In the genomic region with DNA sequence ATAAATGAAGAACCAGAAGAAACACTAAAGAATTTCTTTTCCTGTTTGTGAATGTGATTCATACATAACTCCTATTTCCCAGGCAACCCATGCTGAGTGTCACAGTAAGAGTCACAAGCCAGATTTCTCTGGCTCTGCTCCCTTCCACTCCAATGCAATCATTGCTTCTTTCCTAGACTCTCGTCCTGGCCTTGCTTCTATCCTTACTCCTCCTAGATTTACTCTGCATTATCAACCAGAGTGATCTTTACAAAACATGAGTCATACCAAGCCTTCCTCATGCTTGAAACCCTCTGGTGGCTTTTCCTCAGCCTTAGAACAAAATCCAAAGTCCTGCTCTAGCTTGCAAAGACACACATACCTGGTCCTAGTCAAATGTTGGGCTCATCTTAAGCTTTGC, we compare ENCODE assay signal across 8 cellular contexts. TPM values are rescaled to one million over a fixed set of nuclear protein-coding genes. Genes with fewer than 3 reads are reported as not detected.
A peak's percentile ranks its signal among the peaks of the same experiment; 100 is the strongest.
DNase-seq lines count a peak whose midpoint lies in the region; ATAC-seq, FAIRE-seq and TF ChIP-seq lines count a peak whose summit lies in the region.
"Had no signal": no experiment of that assay in that cellular context is flagged by ENCODE, and none has a peak within 500 bp of the region (broad histone marks: within the 10 kb centered on the region; RNA-seq: fewer than 3 reads in every experiment).

No MANE protein-coding gene starts in this region.

- H3K27ac ChIP-seq in rectal smooth muscle tissue (ENCODE audit: low read depth, low read length): peak overlapping the region; percentile 65

- no peaks in the 10 kb centered on the region for H3K36me3 ChIP-seq in rectal smooth muscle tissue (ENCODE audit: control insufficient read depth, insufficient read depth, low read length)

- peak; percentile 24 for FAIRE-seq in RCC 7860 (lab: Jason Lieb, UNC)

- DNase-seq in GM04504 (ENCODE audit: low read depth) (peak; percentile 78), RCC 7860 (ENCODE audit: low spot score) (peak; percentile 75), erythroblast (lab: John Stamatoyannopoulos, UW) (peak; percentile 12 to 41), mesenteric fat pad (ENCODE audit: low spot score) (no peak), HK-2 (ENCODE audit: unreplicated experiment) (no peak)
- DNase-seq: stimulated activated CD4-positive, alpha-beta T cell treated with anti-CD3 and anti-CD28 coated beads, Interleukin-2, amount 100 ng/mL, for 48 hours had no signal

- no peaks in the 10 kb centered on the region for H3K27me3 ChIP-seq in rectal smooth muscle tissue (ENCODE audit: control insufficient read depth, insufficient read depth, low read length)

- no peak for ATAC-seq in HG03095 (IDR thresholded peaks at IDR 0.05; ENCODE audit: unreplicated experiment)

- no peak overlapping the region for H3K4me3 ChIP-seq in rectal smooth muscle tissue (ENCODE audit: low read length)

- no peak overlapping the region for H3K9ac ChIP-seq in rectal smooth muscle tissue (ENCODE audit: low read length)

- TF ChIP-seq POLR2A in erythroblast (IDR thresholded peaks at IDR 0.05; ENCODE audit: low read length): no peak

- peaks cover 16% of the 10 kb centered on the region for H3K4me1 ChIP-seq in rectal smooth muscle tissue (ENCODE audit: control insufficient read depth, insufficient read depth, low read length)

RNA-seq across cellular contexts. Expression of gene IL22, which starts 13.3 kb away (rescaled TPM):
- not detected for total RNA-seq in mesenteric fat pad

RNA-seq across cellular contexts. Expression of gene IL26, which starts 14.5 kb away (rescaled TPM):
- total RNA-seq in mesenteric fat pad: not detected

Comparison
In these comparisons a context has a peak if more than half of its experiments do, and no peak if none do; other contexts are left out.
1. DNase-seq: peak in GM04504 (single experiment), RCC 7860 (single experiment) and erythroblast (2 of 2); none in mesenteric fat pad (single experiment) and HK-2 (single experiment).